In the genomic region with DNA sequence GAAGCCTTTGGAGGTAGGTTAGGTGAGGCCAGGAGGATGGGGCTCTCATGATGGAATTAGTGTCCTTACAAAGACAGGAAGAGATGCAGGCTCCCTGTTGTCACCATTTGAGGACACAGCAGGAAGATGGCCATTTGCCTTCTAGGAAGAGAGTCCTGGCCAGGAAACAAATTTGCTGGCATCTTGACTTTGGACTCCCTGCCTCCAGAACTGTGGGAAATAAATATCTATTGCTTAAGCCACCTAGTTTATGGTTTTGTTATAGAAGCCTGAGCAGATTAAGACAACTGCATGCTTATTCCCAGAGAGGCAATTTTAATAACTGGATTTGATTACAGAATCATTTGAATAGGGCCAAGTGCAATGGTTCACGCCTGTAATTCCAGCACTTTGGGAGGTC, we compare ENCODE assay signal across 32 cellular contexts.
"Had no signal": no experiment of that assay in that cellular context is flagged by ENCODE, and none has a peak within 500 bp of the region (broad histone marks: within the 10 kb centered on the region; RNA-seq: fewer than 3 reads in every experiment).

No MANE protein-coding gene starts in this region.

- H3K36me3 ChIP-seq: MG63, SJCRH30 had no signal

- ATAC-seq: Panc1, Right ventricle myocardium inferior, SK-N-SH treated with all-trans-retinoic acid at 6 μM for 48 hours had no signal

- H3K27me3 ChIP-seq: MG63 had no signal

- DNase-seq: Kasumi-1, MG63, NCI-H1048, NCI-H1092 treated with DMSO at 0.1 percent for 48 hours, NCI-H1105 treated with DMSO at 0.1 percent for 48 hours, NCI-H1417, NCI-H1436, NCI-H146, NCI-H1694, NCI-H187, NCI-H1930, NCI-H2029 treated with DMSO at 0.1 percent for 48 hours, NCI-H2081 treated with DMSO at 0.1 percent for 48 hours, NCI-H2107, NCI-H2171, NCI-H226, NCI-H446 treated with DMSO at 0.1 percent for 48 hours, NCI-H510A, NCI-H524, NCI-H526, NCI-H69, NCI-H748 treated with DMSO at 0.1 percent for 48 hours, NCI-H82, PC-9, SHP77, SIG-M5 had no signal

- H3K27ac ChIP-seq: RWPE1, SJCRH30, SK-N-MC had no signal

- H3K9me3 ChIP-seq: MG63, SJCRH30 had no signal

- H2AFZ ChIP-seq: PC-9 had no signal

- H3K4me3 ChIP-seq: MG63, PC-9, SJCRH30, SK-N-MC had no signal
